ENCODE assay signal across 7 cellular contexts in the genomic region with DNA sequence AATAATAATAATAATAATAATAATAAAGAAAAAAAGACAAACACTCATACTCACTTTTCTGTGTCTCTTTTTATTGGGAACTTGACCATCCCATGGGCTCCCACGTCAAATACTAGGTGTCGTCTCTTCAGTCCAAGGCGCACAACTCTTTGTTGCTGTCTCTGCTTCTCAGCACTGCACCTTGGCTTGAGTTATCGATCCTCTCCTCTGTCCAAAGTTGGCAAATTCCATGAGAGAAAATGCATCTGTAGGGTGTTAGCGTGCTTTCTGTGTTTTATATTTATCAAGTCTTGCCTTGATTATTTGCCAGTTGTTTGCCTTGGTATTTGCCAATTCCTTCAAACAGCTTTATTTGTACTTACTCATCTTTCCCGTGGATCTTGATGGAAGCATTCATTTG.
"Had no signal": no experiment of that assay in that cellular context is flagged by ENCODE, and none has a peak within 500 bp of the region (broad histone marks: within the 10 kb centered on the region; RNA-seq: fewer than 3 reads in every experiment).

No MANE protein-coding gene starts in this region.

- ATAC-seq: GM12878 had no signal

- H3K4me3 ChIP-seq: GM12878 had no signal

- DNase-seq: GDM1, GF-D8 had no signal

- FAIRE-seq: GM12878, GM12891, GM12892, GM18507, GM19239 had no signal
